9 cellular contexts compared by ENCODE assay signal in the genomic region with DNA sequence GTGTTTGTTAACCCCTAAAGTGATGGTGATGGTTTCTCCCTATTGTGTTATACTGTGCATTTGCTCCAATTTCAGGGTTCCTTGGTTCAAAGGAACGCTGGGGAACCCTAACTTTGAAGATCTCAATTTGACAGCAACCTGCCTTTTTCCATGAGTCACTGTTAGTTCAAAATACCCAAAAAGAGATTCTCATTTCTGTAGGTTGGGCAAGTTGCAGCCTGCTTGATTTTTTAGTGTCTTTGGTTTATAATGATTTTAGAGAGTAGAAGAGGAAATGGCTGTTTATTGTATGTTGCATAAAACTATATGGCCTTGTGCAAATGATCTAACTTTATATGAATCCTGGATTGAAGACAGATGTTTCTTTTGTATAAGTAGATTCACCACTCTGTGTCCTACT. TPM values are rescaled to one million over a fixed set of nuclear protein-coding genes. Genes with fewer than 3 reads are reported as not detected.
DNase-seq lines count a peak whose midpoint lies in the region; ATAC-seq lines count a peak whose summit lies in the region.
"Had no signal": no experiment of that assay in that cellular context is flagged by ENCODE, and none has a peak within 500 bp of the region (broad histone marks: within the 10 kb centered on the region; RNA-seq: fewer than 3 reads in every experiment).

No MANE protein-coding gene starts in this region.

- H3K4me1 ChIP-seq in CD4-positive, alpha-beta memory T cell (ENCODE audit: insufficient read depth, low read length): peaks cover 15% of the 10 kb centered on the region

- peak overlapping the region in 4 of 7 donors; percentile 19 to 83 (median 30) for H3K27ac Mint-ChIP-seq in CD4-positive, alpha-beta memory T cell
- H3K27ac Mint-ChIP-seq in activated naive CD8-positive, alpha-beta T cell treated with anti-CD3 and anti-CD28 coated beads, Interleukin-2, amount 50 U/mL, for 24 hours: peak overlapping the region; percentile 84
- peak overlapping the region; percentile 94 to 99 (median 98) for H3K27ac Mint-ChIP-seq in naive B cell

- no peaks in the 10 kb centered on the region for H3K36me3 Mint-ChIP-seq in CD4-positive, alpha-beta memory T cell
- no peaks in the 10 kb centered on the region for H3K36me3 Mint-ChIP-seq in activated naive CD8-positive, alpha-beta T cell treated with anti-CD3 and anti-CD28 coated beads, Interleukin-2, amount 50 U/mL, for 24 hours (ENCODE audit: low read depth)
- peaks cover 0 to under 1% of the 10 kb centered on the region in 2 donors for H3K36me3 Mint-ChIP-seq in naive B cell

- H3K4me3 ChIP-seq in CD4-positive, alpha-beta memory T cell (ENCODE audit: low read length in 2 of 2): no peak overlapping the region

- no peak overlapping the region for H3K27ac ChIP-seq in CD4-positive, alpha-beta memory T cell (ENCODE audit: low read depth, low read length)

- CTCF ChIA-PET in CD4-positive, alpha-beta memory T cell (lab: Charles Lee; ENCODE audit: partially characterized antibody): no interaction called here

- intact Hi-C loops in CD4-positive, alpha-beta memory T cell (cut with micrococcal nuclease): no loop called here

- H3K9me3 ChIP-seq in CD4-positive, alpha-beta memory T cell (ENCODE audit: control insufficient read depth in 1 of 2, low read length in 2 of 2): no peaks in the 10 kb centered on the region

- H3K27me3 ChIP-seq in CD4-positive, alpha-beta memory T cell (ENCODE audit: insufficient read depth, low read length): no peaks in the 10 kb centered on the region

- H3K4me1 Mint-ChIP-seq in CD4-positive, alpha-beta memory T cell: peaks cover 15 to 25% (median 18%) of the 10 kb centered on the region in 4 donors
- H3K4me1 Mint-ChIP-seq in activated naive CD8-positive, alpha-beta T cell treated with anti-CD3 and anti-CD28 coated beads, Interleukin-2, amount 50 U/mL, for 24 hours: peaks cover 57% of the 10 kb centered on the region
- H3K4me1 Mint-ChIP-seq in naive B cell: peaks cover 43 to 73% (median 68%) of the 10 kb centered on the region in 3 donors

- H3K9me3 Mint-ChIP-seq in CD4-positive, alpha-beta memory T cell: peaks cover 0 to 2% (median 0%) of the 10 kb centered on the region in 8 donors
- peaks cover 7% of the 10 kb centered on the region for H3K9me3 Mint-ChIP-seq in activated naive CD8-positive, alpha-beta T cell treated with anti-CD3 and anti-CD28 coated beads, Interleukin-2, amount 50 U/mL, for 24 hours
- peaks cover 0 to 3% (median 0%) of the 10 kb centered on the region in 7 donors for H3K9me3 Mint-ChIP-seq in naive B cell

- peak overlapping the region in 5 of 8 donors; percentile 4 to 76 (median 63) for H3K4me3 Mint-ChIP-seq in CD4-positive, alpha-beta memory T cell
- H3K4me3 Mint-ChIP-seq in activated naive CD8-positive, alpha-beta T cell treated with anti-CD3 and anti-CD28 coated beads, Interleukin-2, amount 50 U/mL, for 24 hours: peak overlapping the region; percentile 51
- peak overlapping the region in 7 of 8 donors; percentile 15 to 90 (median 74) for H3K4me3 Mint-ChIP-seq in naive B cell

- POLR2A ChIA-PET in CD4-positive, alpha-beta memory T cell (lab: Charles Lee; ENCODE audit: partially characterized antibody): no interaction called here

- ATAC-seq in HG03432 (IDR thresholded peaks at IDR 0.05; ENCODE audit: unreplicated experiment): peak; percentile 6
- peak; percentile 38 for ATAC-seq in activated naive CD8-positive, alpha-beta T cell treated with anti-CD3 and anti-CD28 coated beads, Interleukin-2, amount 50 U/mL, for 24 hours
- no peak for ATAC-seq in naive B cell (ENCODE audit: low read depth in 2 of 2)
- ATAC-seq in HG03025 (IDR thresholded peaks at IDR 0.05; ENCODE audit: low FRiP score, unreplicated experiment): no peak

- H3K36me3 ChIP-seq in CD4-positive, alpha-beta memory T cell (ENCODE audit: insufficient read depth, low read length): no peaks in the 10 kb centered on the region

- H3K27me3 Mint-ChIP-seq in CD4-positive, alpha-beta memory T cell: no peaks in the 10 kb centered on the region
- H3K27me3 Mint-ChIP-seq in activated naive CD8-positive, alpha-beta T cell treated with anti-CD3 and anti-CD28 coated beads, Interleukin-2, amount 50 U/mL, for 24 hours: no peaks in the 10 kb centered on the region
- H3K27me3 Mint-ChIP-seq in naive B cell: no peaks in the 10 kb centered on the region

- DNase-seq in CD4-positive, alpha-beta memory T cell: no peak
- DNase-seq in activated naive CD8-positive, alpha-beta T cell treated with anti-CD3 and anti-CD28 coated beads, Interleukin-2, amount 50 U/mL, for 24 hours: no peak
- DNase-seq in naive B cell (no peak), DMS79 treated with DMSO at 0.1 percent for 48 hours (lab: John Stamatoyannopoulos, UW) (no peak), 8988T (no peak)
- DNase-seq in NK-92 treated with Interleukin-12 subunit alpha and Interleukin-12 subunit beta, amount 100 ng/mL, for 24 hours (lab: John Stamatoyannopoulos, UW): no peak
- DNase-seq: amniotic stem cell had no signal

RNA-seq across cellular contexts. Expression of a gene that starts 23.1 kb away (rescaled TPM):
- under 1 TPM; 0.26 to 0.78 TPM for total RNA-seq in CD4-positive, alpha-beta memory T cell
- not detected for polyA plus RNA-seq in CD4-positive, alpha-beta memory T cell
- polyA plus RNA-seq in naive B cell (ENCODE audit: low read depth in 6 of 6): 10 to 100 TPM in 2 of 6 donors, 1 to 10 TPM in 4; 4.3 to 14.5 (median 7.5) TPM

Comparison
In these comparisons a context has a peak if more than half of its experiments do, and no peak if none do; other contexts are left out.
1. H3K27ac Mint-ChIP-seq: peak in every context shown above with its lines; median percentile 98 in naive B cell; 84 in activated naive CD8-positive, alpha-beta T cell treated with anti-CD3 and anti-CD28 coated beads, Interleukin-2, amount 50 U/mL, for 24 hours; 30 in CD4-positive, alpha-beta memory T cell.
2. ATAC-seq: peak in HG03432 (single experiment) and activated naive CD8-positive, alpha-beta T cell treated with anti-CD3 and anti-CD28 coated beads, Interleukin-2, amount 50 U/mL, for 24 hours (single experiment); none in naive B cell (0 of 2) and HG03025 (single experiment).
3. RNA of a gene that starts 23.1 kb away (polyA plus RNA-seq): 4.3 to 14.5 TPM in naive B cell; not detected in CD4-positive, alpha-beta memory T cell; every median in the first group is over 4 times any median in the second.
4. Peak in every context shown above with its lines, with median percentiles within 50 percentile points of each other: H3K4me3 Mint-ChIP-seq.